In genomic region chr2:182666674-182667320, GRCh38 we compare ENCODE assay signal across 8 cellular contexts. TPM values are rescaled to one million over a fixed set of nuclear protein-coding genes. Genes with fewer than 3 reads are reported as not detected.
A peak's percentile ranks its signal among the peaks of the same experiment; 100 is the strongest.
DNase-seq lines count a peak whose midpoint lies in the region; ATAC-seq and TF ChIP-seq lines count a peak whose summit lies in the region.

No MANE protein-coding gene starts in this region.

- H3K9me3 ChIP-seq in heart left ventricle: no peaks in the 10 kb centered on the region
- H3K9me3 ChIP-seq in right cardiac atrium (ENCODE audit: control insufficient read depth, low read length): no peaks in the 10 kb centered on the region
- no peaks in the 10 kb centered on the region for H3K9me3 ChIP-seq in right lobe of liver

- no peaks in the 10 kb centered on the region for H3K36me3 Mint-ChIP-seq in activated B cell treated with CpG ODN at 0.5 μM for 24 hours (ENCODE audit: low read depth)

- no peak overlapping the region for H3K4me3 Mint-ChIP-seq in activated B cell treated with CpG ODN at 0.5 μM for 24 hours

- 58 to 79% (median 68%) methylated on average over 1 of the region's 1 CpG for WGBS in heart left ventricle, 4 donors
- 71% methylated on average over 1 of the region's 1 CpG for WGBS in right cardiac atrium
- 40% methylated on average over 1 of the region's 1 CpG for WGBS in right lobe of liver (ENCODE audit: insufficient coverage, low coverage, low lambda C conversion rate, missing lambda C conversion rate)

- H3K27ac ChIP-seq in heart left ventricle (no peak overlapping the region), right cardiac atrium (ENCODE audit: low read length) (no peak overlapping the region), right lobe of liver (no peak overlapping the region)

- H3K4me1 ChIP-seq in heart left ventricle: no peaks in the 10 kb centered on the region
- H3K4me1 ChIP-seq in right cardiac atrium (ENCODE audit: control insufficient read depth, insufficient read depth, low read length): no peaks in the 10 kb centered on the region
- no peaks in the 10 kb centered on the region for H3K4me1 ChIP-seq in right lobe of liver

- intact Hi-C loops in heart left ventricle (cut with DNase I) (loop anchor here in 2 of 10 donors (5.0 kb wide), 1 partner anchor 46 kb away; no protein-coding TSS in a partner anchor), right cardiac atrium (cut with DNase I) (no loop called here), activated B cell treated with CpG ODN at 0.5 μM for 24 hours (cut with micrococcal nuclease) (loop anchor here (1.0 kb wide), 2 partner anchors 49 to 314 kb away; no protein-coding TSS in a partner anchor), right lobe of liver (cut with DNase I) (no loop called here)

- no peaks in the 10 kb centered on the region for H3K36me3 ChIP-seq in heart left ventricle
- H3K36me3 ChIP-seq in right lobe of liver: no peaks in the 10 kb centered on the region

- POLR2A ChIA-PET in activated B cell treated with CpG ODN at 0.5 μM for 24 hours (lab: Charles Lee): interaction anchor here (1.2 to 1.4 kb wide), 3 partner anchors 49 to 53 kb away, joined by 4 to 12 read pairs (median 6); partner anchors contain the start of gene DNAJC10

- DNase-seq in heart left ventricle (no peak), right cardiac atrium (no peak), HPDE6-E6E7 (ENCODE audit: extremely low spot score) (peak; percentile 35), activated B cell treated with CpG ODN at 0.5 μM for 24 hours (no peak), right lobe of liver (no peak), putamen (ENCODE audit: low spot score) (no peak), C1 segment of cervical spinal cord (lab: John Stamatoyannopoulos, UW) (no peak)

- no peak for TF ChIP-seq POLR2A in heart left ventricle (IDR thresholded peaks at IDR 0.05)
- TF ChIP-seq POLR2A in right lobe of liver (IDR thresholded peaks at IDR 0.05): no peak

- no peak overlapping the region for H3K27ac Mint-ChIP-seq in activated B cell treated with CpG ODN at 0.5 μM for 24 hours

- H3K9me3 Mint-ChIP-seq in activated B cell treated with CpG ODN at 0.5 μM for 24 hours: no peaks in the 10 kb centered on the region

- peaks cover 7% of the 10 kb centered on the region for H3K4me1 Mint-ChIP-seq in activated B cell treated with CpG ODN at 0.5 μM for 24 hours

- ATAC-seq in heart left ventricle (no peak), right cardiac atrium (no peak), GM21515 (IDR thresholded peaks at IDR 0.05; ENCODE audit: unreplicated experiment) (peak; percentile 93), activated B cell treated with CpG ODN at 0.5 μM for 24 hours (ENCODE audit: low read depth) (peak; percentile 52), right lobe of liver (peak; percentile 49 to 68 (median 61))

- H3K27me3 ChIP-seq in heart left ventricle (no peaks in the 10 kb centered on the region), right cardiac atrium (ENCODE audit: control insufficient read depth, insufficient read depth) (no peaks in the 10 kb centered on the region), right lobe of liver (no peaks in the 10 kb centered on the region)

- H3K27me3 Mint-ChIP-seq in activated B cell treated with CpG ODN at 0.5 μM for 24 hours: no peaks in the 10 kb centered on the region

- TF ChIP-seq CTCF in heart left ventricle (IDR thresholded peaks at IDR 0.05): peak; percentile 10 to 55 (median 42)
- TF ChIP-seq CTCF in activated B cell treated with CpG ODN at 0.5 μM for 24 hours (IDR thresholded peaks at IDR 0.05): no peak
- TF ChIP-seq CTCF in right lobe of liver (IDR thresholded peaks at IDR 0.05): peak; percentile 29 to 51 (median 47)

- CTCF ChIA-PET in activated B cell treated with CpG ODN at 0.5 μM for 24 hours (lab: Charles Lee): interaction anchor here (0.7 to 2.8 kb wide), 19 partner anchors 12 to 313 kb away, joined by 3 to 33 read pairs (median 4); no protein-coding TSS in a partner anchor

- no peak overlapping the region for H3K4me3 ChIP-seq in heart left ventricle
- H3K4me3 ChIP-seq in right cardiac atrium (ENCODE audit: low read length): no peak overlapping the region
- H3K4me3 ChIP-seq in right lobe of liver: no peak overlapping the region

RNA-seq across cellular contexts. Expression of gene DNAJC10, which starts 49.3 kb away (rescaled TPM):
- 10 to 100 TPM; 32.2 to 73.5 (median 50.5) TPM for total RNA-seq in heart left ventricle
- 10 to 100 TPM in 1 of 2 donors, 1 to 10 TPM in 1; 9.8 to 27.3 TPM for polyA plus RNA-seq in heart left ventricle
- total RNA-seq in right cardiac atrium: 10 to 100 TPM; 54.7 to 72.1 (median 57.7) TPM
- 13.1 TPM for polyA plus RNA-seq in right cardiac atrium
- 119 and 132 TPM in 2 replicates for total RNA-seq in activated B cell treated with CpG ODN at 0.5 μM for 24 hours
- 10 to 100 TPM; 26.1 to 37.7 (median 33.0) TPM for total RNA-seq in right lobe of liver

Comparison
In these comparisons a context has a peak if more than half of its experiments do, and no peak if none do; other contexts are left out.
1. ATAC-seq: peak in GM21515 (single experiment), activated B cell treated with CpG ODN at 0.5 μM for 24 hours (single experiment) and right lobe of liver (4 of 4); none in heart left ventricle (0 of 4) and right cardiac atrium (0 of 2).